In genomic region chr20:38123021-38123587, GRCh38 we compare ENCODE assay signal across 10 cellular contexts. TPM values are rescaled to one million over a fixed set of nuclear protein-coding genes. Genes with fewer than 3 reads are reported as not detected.
A peak's percentile ranks its signal among the peaks of the same experiment; 100 is the strongest.
DNase-seq lines count a peak whose midpoint lies in the region; ATAC-seq and TF ChIP-seq lines count a peak whose summit lies in the region.
"Had no signal": no experiment of that assay in that cellular context is flagged by ENCODE, and none has a peak within 500 bp of the region (broad histone marks: within the 10 kb centered on the region; RNA-seq: fewer than 3 reads in every experiment).

No MANE protein-coding gene starts in this region.

- no peak overlapping the region for H3K27ac Mint-ChIP-seq in activated CD4-positive, alpha-beta T cell treated with anti-CD3 and anti-CD28 coated beads for 36 hours
- H3K27ac Mint-ChIP-seq in activated CD8-positive, alpha-beta memory T cell treated with anti-CD3 and anti-CD28 coated beads, Interleukin-2, amount 10 ng/mL, durations not matched to agents 7 days and 5 days: peak overlapping the region; percentile 72
- H3K27ac Mint-ChIP-seq in stimulated activated effector memory CD8-positive, alpha-beta T cell treated with anti-CD3 and anti-CD28 coated beads, Interleukin-12 subunit alpha, Interleukin-12 subunit beta, amount 100 ng/mL, for 72 hours: peak overlapping the region; percentile 75
- H3K27ac Mint-ChIP-seq in activated T-helper 2 cell treated with anti-CD3 and anti-CD28 coated beads, Interferon-gamma antibody, Interleukin-2, Interleukin-4, amounts not matched to agents 10 μg/mL and 5 μg/mL and 100 μg/mL, durations not matched to agents 14 hours and 24 hours and 36 hours: no peak overlapping the region

- ATAC-seq in activated CD4-positive, alpha-beta T cell treated with anti-CD3 and anti-CD28 coated beads for 36 hours: peak; percentile 36
- peak; percentile 47 for ATAC-seq in activated CD8-positive, alpha-beta memory T cell treated with anti-CD3 and anti-CD28 coated beads, Interleukin-2, amount 10 ng/mL, durations not matched to agents 7 days and 5 days
- ATAC-seq in stimulated activated effector memory CD8-positive, alpha-beta T cell treated with anti-CD3 and anti-CD28 coated beads, Interleukin-12 subunit alpha, Interleukin-12 subunit beta, amount 100 ng/mL, for 72 hours: no peak
- ATAC-seq in HG03039 (IDR thresholded peaks at IDR 0.05; ENCODE audit: unreplicated experiment): no peak
- ATAC-seq: gastrocnemius medialis, psoas muscle had no signal

- CTCF ChIA-PET in activated CD4-positive, alpha-beta T cell treated with anti-CD3 and anti-CD28 coated beads for 36 hours (lab: Charles Lee): interaction anchor here (0.7 to 0.8 kb wide), 2 partner anchors 9 to 11 kb away, joined by 3 read pairs; no protein-coding TSS in a partner anchor
- CTCF ChIA-PET in activated CD8-positive, alpha-beta memory T cell treated with anti-CD3 and anti-CD28 coated beads, Interleukin-2, amount 10 ng/mL, durations not matched to agents 7 days and 5 days (lab: Charles Lee): interaction anchor here (1.1 to 2.0 kb wide), 2 partner anchors 9 to 97 kb away, joined by 3 to 5 read pairs; no protein-coding TSS in a partner anchor

- H3K4me3 Mint-ChIP-seq in activated CD4-positive, alpha-beta T cell treated with anti-CD3 and anti-CD28 coated beads for 36 hours: no peak overlapping the region
- H3K4me3 Mint-ChIP-seq in activated CD8-positive, alpha-beta memory T cell treated with anti-CD3 and anti-CD28 coated beads, Interleukin-2, amount 10 ng/mL, durations not matched to agents 7 days and 5 days: no peak overlapping the region
- H3K4me3 Mint-ChIP-seq in stimulated activated effector memory CD8-positive, alpha-beta T cell treated with anti-CD3 and anti-CD28 coated beads, Interleukin-12 subunit alpha, Interleukin-12 subunit beta, amount 100 ng/mL, for 72 hours: no peak overlapping the region
- no peak overlapping the region for H3K4me3 Mint-ChIP-seq in activated T-helper 2 cell treated with anti-CD3 and anti-CD28 coated beads, Interferon-gamma antibody, Interleukin-2, Interleukin-4, amounts not matched to agents 10 μg/mL and 5 μg/mL and 100 μg/mL, durations not matched to agents 14 hours and 24 hours and 36 hours (ENCODE audit: low read depth)

- H3K9me3 Mint-ChIP-seq in activated CD4-positive, alpha-beta T cell treated with anti-CD3 and anti-CD28 coated beads for 36 hours (ENCODE audit: low read depth): no peaks in the 10 kb centered on the region
- no peaks in the 10 kb centered on the region for H3K9me3 Mint-ChIP-seq in activated CD8-positive, alpha-beta memory T cell treated with anti-CD3 and anti-CD28 coated beads, Interleukin-2, amount 10 ng/mL, durations not matched to agents 7 days and 5 days (ENCODE audit: low read depth)
- no peaks in the 10 kb centered on the region for H3K9me3 Mint-ChIP-seq in stimulated activated effector memory CD8-positive, alpha-beta T cell treated with anti-CD3 and anti-CD28 coated beads, Interleukin-12 subunit alpha, Interleukin-12 subunit beta, amount 100 ng/mL, for 72 hours
- H3K9me3 Mint-ChIP-seq in activated T-helper 2 cell treated with anti-CD3 and anti-CD28 coated beads, Interferon-gamma antibody, Interleukin-2, Interleukin-4, amounts not matched to agents 10 μg/mL and 5 μg/mL and 100 μg/mL, durations not matched to agents 14 hours and 24 hours and 36 hours: no peaks in the 10 kb centered on the region

- TF ChIP-seq CTCF in foreskin fibroblast (IDR thresholded peaks at IDR 0.05; ENCODE audit: low read depth, low read length): no peak

- peaks cover 3% of the 10 kb centered on the region for H3K4me1 Mint-ChIP-seq in activated CD4-positive, alpha-beta T cell treated with anti-CD3 and anti-CD28 coated beads for 36 hours
- peaks cover 9% of the 10 kb centered on the region for H3K4me1 Mint-ChIP-seq in activated CD8-positive, alpha-beta memory T cell treated with anti-CD3 and anti-CD28 coated beads, Interleukin-2, amount 10 ng/mL, durations not matched to agents 7 days and 5 days
- H3K4me1 Mint-ChIP-seq in stimulated activated effector memory CD8-positive, alpha-beta T cell treated with anti-CD3 and anti-CD28 coated beads, Interleukin-12 subunit alpha, Interleukin-12 subunit beta, amount 100 ng/mL, for 72 hours: peaks cover 7% of the 10 kb centered on the region
- H3K4me1 Mint-ChIP-seq in activated T-helper 2 cell treated with anti-CD3 and anti-CD28 coated beads, Interferon-gamma antibody, Interleukin-2, Interleukin-4, amounts not matched to agents 10 μg/mL and 5 μg/mL and 100 μg/mL, durations not matched to agents 14 hours and 24 hours and 36 hours (ENCODE audit: low read depth): peaks cover 5% of the 10 kb centered on the region

- POLR2A ChIA-PET in activated CD4-positive, alpha-beta T cell treated with anti-CD3 and anti-CD28 coated beads for 36 hours (lab: Charles Lee): no interaction called here

- no peak for DNase-seq in activated CD4-positive, alpha-beta T cell treated with anti-CD3 and anti-CD28 coated beads for 36 hours
- DNase-seq in activated CD4-positive, alpha-beta T cell treated with anti-CD3 and anti-CD28 coated beads, Interleukin-2, amount 50 U/mL, for 4 hours: no peak
- peak; percentile 39 for DNase-seq in activated CD8-positive, alpha-beta memory T cell treated with anti-CD3 and anti-CD28 coated beads, Interleukin-2, amount 10 ng/mL, durations not matched to agents 7 days and 5 days
- peak; percentile 59 to 74 for DNase-seq in foreskin fibroblast
- DNase-seq in stimulated activated effector memory CD8-positive, alpha-beta T cell treated with anti-CD3 and anti-CD28 coated beads, Interleukin-12 subunit alpha, Interleukin-12 subunit beta, amount 100 ng/mL, for 72 hours (ENCODE audit: low spot score in 2 of 2): no peak
- DNase-seq in NCI-H2196 (lab: John Stamatoyannopoulos, UW; ENCODE audit: unreplicated experiment): no peak
- DNase-seq in activated T-helper 2 cell treated with anti-CD3 and anti-CD28 coated beads, Interferon-gamma antibody, Interleukin-2, Interleukin-4, amounts not matched to agents 10 μg/mL and 5 μg/mL and 100 μg/mL, durations not matched to agents 14 hours and 24 hours and 36 hours (ENCODE audit: low spot score): no peak
- DNase-seq: gastrocnemius medialis had no signal

- H3K4me3 ChIP-seq in foreskin fibroblast (ENCODE audit: low read depth in 1 of 2, low read length in 2 of 2): no peak overlapping the region
- H3K4me3 ChIP-seq: gastrocnemius medialis, psoas muscle had no signal

- peaks cover 2% of the 10 kb centered on the region for H3K27me3 Mint-ChIP-seq in activated CD4-positive, alpha-beta T cell treated with anti-CD3 and anti-CD28 coated beads for 36 hours
- peaks cover 3% of the 10 kb centered on the region for H3K27me3 Mint-ChIP-seq in activated CD8-positive, alpha-beta memory T cell treated with anti-CD3 and anti-CD28 coated beads, Interleukin-2, amount 10 ng/mL, durations not matched to agents 7 days and 5 days
- peaks cover 2% of the 10 kb centered on the region for H3K27me3 Mint-ChIP-seq in activated T-helper 2 cell treated with anti-CD3 and anti-CD28 coated beads, Interferon-gamma antibody, Interleukin-2, Interleukin-4, amounts not matched to agents 10 μg/mL and 5 μg/mL and 100 μg/mL, durations not matched to agents 14 hours and 24 hours and 36 hours (ENCODE audit: low read depth)

- no peaks in the 10 kb centered on the region for H3K36me3 Mint-ChIP-seq in activated CD4-positive, alpha-beta T cell treated with anti-CD3 and anti-CD28 coated beads for 36 hours (ENCODE audit: low read depth)
- H3K36me3 Mint-ChIP-seq in activated CD8-positive, alpha-beta memory T cell treated with anti-CD3 and anti-CD28 coated beads, Interleukin-2, amount 10 ng/mL, durations not matched to agents 7 days and 5 days: no peaks in the 10 kb centered on the region
- no peaks in the 10 kb centered on the region for H3K36me3 Mint-ChIP-seq in stimulated activated effector memory CD8-positive, alpha-beta T cell treated with anti-CD3 and anti-CD28 coated beads, Interleukin-12 subunit alpha, Interleukin-12 subunit beta, amount 100 ng/mL, for 72 hours
- no peaks in the 10 kb centered on the region for H3K36me3 Mint-ChIP-seq in activated T-helper 2 cell treated with anti-CD3 and anti-CD28 coated beads, Interferon-gamma antibody, Interleukin-2, Interleukin-4, amounts not matched to agents 10 μg/mL and 5 μg/mL and 100 μg/mL, durations not matched to agents 14 hours and 24 hours and 36 hours (ENCODE audit: low read depth)

- intact Hi-C loops in activated CD4-positive, alpha-beta T cell treated with anti-CD3 and anti-CD28 coated beads for 36 hours (cut with DNase I, micrococcal nuclease): no loop called here
- intact Hi-C loops in activated T-helper 2 cell treated with anti-CD3 and anti-CD28 coated beads, Interferon-gamma antibody, Interleukin-2, Interleukin-4, amounts not matched to agents 10 μg/mL and 5 μg/mL and 100 μg/mL, durations not matched to agents 14 hours and 24 hours and 36 hours (cut with micrococcal nuclease): no loop called here

RNA-seq across cellular contexts. Expression of gene TGM2, which starts 42.0 kb away (rescaled TPM):
- under 1 TPM; 0.04 to 0.09 TPM for total RNA-seq in activated CD4-positive, alpha-beta T cell treated with anti-CD3 and anti-CD28 coated beads for 36 hours
- total RNA-seq in activated CD8-positive, alpha-beta memory T cell treated with anti-CD3 and anti-CD28 coated beads, Interleukin-2, amount 10 ng/mL, durations not matched to agents 7 days and 5 days: under 1 TPM; 0.35 TPM
- not detected in 2 replicates for total RNA-seq in activated T-helper 2 cell treated with anti-CD3 and anti-CD28 coated beads, Interferon-gamma antibody, Interleukin-2, Interleukin-4, amounts not matched to agents 10 μg/mL and 5 μg/mL and 100 μg/mL, durations not matched to agents 14 hours and 24 hours and 36 hours

Comparison
In these comparisons a context has a peak if more than half of its experiments do, and no peak if none do; other contexts are left out.
1. ATAC-seq: peak in activated CD4-positive, alpha-beta T cell treated with anti-CD3 and anti-CD28 coated beads for 36 hours (single experiment) and activated CD8-positive, alpha-beta memory T cell treated with anti-CD3 and anti-CD28 coated beads, Interleukin-2, amount 10 ng/mL, durations not matched to agents 7 days and 5 days (single experiment); none in stimulated activated effector memory CD8-positive, alpha-beta T cell treated with anti-CD3 and anti-CD28 coated beads, Interleukin-12 subunit alpha, Interleukin-12 subunit beta, amount 100 ng/mL, for 72 hours (single experiment) and HG03039 (single experiment).
2. DNase-seq: peak in activated CD8-positive, alpha-beta memory T cell treated with anti-CD3 and anti-CD28 coated beads, Interleukin-2, amount 10 ng/mL, durations not matched to agents 7 days and 5 days (single experiment) and foreskin fibroblast (2 of 2); none in activated CD4-positive, alpha-beta T cell treated with anti-CD3 and anti-CD28 coated beads for 36 hours (single experiment), activated CD4-positive, alpha-beta T cell treated with anti-CD3 and anti-CD28 coated beads, Interleukin-2, amount 50 U/mL, for 4 hours (0 of 2), stimulated activated effector memory CD8-positive, alpha-beta T cell treated with anti-CD3 and anti-CD28 coated beads, Interleukin-12 subunit alpha, Interleukin-12 subunit beta, amount 100 ng/mL, for 72 hours (0 of 2), NCI-H2196 (single experiment) and activated T-helper 2 cell treated with anti-CD3 and anti-CD28 coated beads, Interferon-gamma antibody, Interleukin-2, Interleukin-4, amounts not matched to agents 10 μg/mL and 5 μg/mL and 100 μg/mL, durations not matched to agents 14 hours and 24 hours and 36 hours (single experiment).
3. H3K27ac Mint-ChIP-seq: peak in activated CD8-positive, alpha-beta memory T cell treated with anti-CD3 and anti-CD28 coated beads, Interleukin-2, amount 10 ng/mL, durations not matched to agents 7 days and 5 days (single experiment) and stimulated activated effector memory CD8-positive, alpha-beta T cell treated with anti-CD3 and anti-CD28 coated beads, Interleukin-12 subunit alpha, Interleukin-12 subunit beta, amount 100 ng/mL, for 72 hours (single experiment); none in activated CD4-positive, alpha-beta T cell treated with anti-CD3 and anti-CD28 coated beads for 36 hours (single experiment) and activated T-helper 2 cell treated with anti-CD3 and anti-CD28 coated beads, Interferon-gamma antibody, Interleukin-2, Interleukin-4, amounts not matched to agents 10 μg/mL and 5 μg/mL and 100 μg/mL, durations not matched to agents 14 hours and 24 hours and 36 hours (single experiment).